In the genomic region with DNA sequence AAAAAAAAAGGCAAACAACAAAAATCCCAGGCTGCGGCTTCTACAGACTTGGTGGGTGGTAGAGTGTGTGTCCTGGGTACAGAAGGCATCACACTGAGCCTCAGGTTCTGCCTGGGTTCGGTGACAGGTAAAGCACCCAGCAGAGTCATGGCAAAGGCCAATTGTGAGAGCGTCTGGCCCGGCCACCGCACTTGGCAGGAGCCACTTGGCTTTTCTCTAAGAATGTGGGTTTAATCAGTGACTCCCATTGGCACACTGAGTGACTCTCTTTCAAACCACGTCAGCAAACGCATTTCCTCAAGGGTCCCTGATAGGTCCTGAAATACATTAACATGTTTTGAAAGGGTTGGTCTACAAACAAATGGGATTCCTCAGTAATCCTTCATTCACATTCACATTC, we compare ENCODE assay signal across 23 cellular contexts. TPM values are rescaled to one million over a fixed set of nuclear protein-coding genes. Genes with fewer than 3 reads are reported as not detected.
"Had no signal": no experiment of that assay in that cellular context is flagged by ENCODE, and none has a peak within 500 bp of the region (broad histone marks: within the 10 kb centered on the region; RNA-seq: fewer than 3 reads in every experiment).

No MANE protein-coding gene starts in this region.

- H3K27me3 ChIP-seq: MG63, SJCRH30 had no signal

- H3K4me3 ChIP-seq: MG63, SJCRH30 had no signal

- ATAC-seq: HepG2, SK-N-SH treated with all-trans-retinoic acid at 6 μM for 48 hours had no signal

- H3K36me3 ChIP-seq: SJCRH30 had no signal

- H3K27ac ChIP-seq: SJCRH30 had no signal

- DNase-seq: IMR-90, Karpas-422, KG1, MG63, NCI-H1092, NCI-H1105 treated with DMSO at 0.1 percent for 48 hours, NCI-H1417 treated with DMSO at 0.1 percent for 48 hours, NCI-H146, NCI-H1694 treated with DMSO at 0.1 percent for 48 hours, NCI-H1930, NCI-H2081, NCI-H2107, NCI-H2227 treated with DMSO at 0.1 percent for 48 hours, NCI-H524, NCI-H526 treated with DMSO at 0.1 percent for 48 hours, NCI-H774, RPMI8226, SHP77 treated with DMSO at 0.1 percent for 48 hours, SJCRH30 had no signal

- H3K4me1 ChIP-seq: SJCRH30 had no signal

RNA-seq across cellular contexts. Expression of a gene that starts 17.0 kb away (rescaled TPM):
- total RNA-seq: HepG2, HT1080, IMR-90, NCI-H460, SJCRH30 had no signal
- polyA plus RNA-seq: HepG2, IMR-90 had no signal
